34 cellular contexts compared by ENCODE assay signal in genomic region chr10:116606061-116606483, GRCh38. TPM values are rescaled to one million over a fixed set of nuclear protein-coding genes. Genes with fewer than 3 reads are reported as not detected.
"Had no signal": no experiment of that assay in that cellular context is flagged by ENCODE, and none has a peak within 500 bp of the region (broad histone marks: within the 10 kb centered on the region; RNA-seq: fewer than 3 reads in every experiment).

No MANE protein-coding gene starts in this region.

- H3K9ac ChIP-seq: neural progenitor cell had no signal

- H3K4me3 Mint-ChIP-seq: naive B cell; naive thymus-derived CD8-positive, alpha-beta T cell; natural killer cell treated with Interleukin-12 subunit alpha and Interleukin-12 subunit beta and Interleukin-15 and Interleukin-18, amount 100 ng/mL, for 72 hours; nephron progenitor cell; neural progenitor cell; stimulated activated memory B cell treated with anti-CD40 and anti-IgM and Interleukin-4, amounts not matched to agents 10 μg/mL and 1 μg/mL and 100 μg/mL, for 72 hours; stimulated activated naive CD8-positive, alpha-beta T cell treated with anti-CD3 and anti-CD28 coated beads, Interleukin-15, amount 100 ng/mL, for 72 hours; type B pancreatic cell had no signal

- DNase-seq: naive B cell; naive thymus-derived CD8-positive, alpha-beta T cell; nephron progenitor cell; occipital lobe; ovary; retina; right cardiac atrium; right lobe of liver; sigmoid colon; spleen; stimulated activated CD4-positive, alpha-beta T cell treated with anti-CD3 and anti-CD28 coated beads, Interleukin-12 subunit alpha, Interleukin-12 subunit beta, amount 100 ng/mL, for 4 hours; stimulated activated CD4-positive, alpha-beta T cell treated with anti-CD3 and anti-CD28 coated beads, Interleukin-1b, Interleukin-23, amount 100 ng/mL, for 48 hours; stimulated activated CD4-positive, alpha-beta T cell treated with anti-CD3 and anti-CD28 coated beads, Interleukin-4, amount 100 ng/mL, for 1 hour; stimulated activated CD4-positive, alpha-beta T cell treated with anti-CD3 and anti-CD28 coated beads, Interleukin-4, amount 100 ng/mL, for 4 hours; stimulated activated CD8-positive, alpha-beta memory T cell treated with anti-CD3 and anti-CD28 coated beads, Interleukin-4, amount 100 ng/mL, for 48 hours; stimulated activated naive CD4-positive, alpha-beta T cell; stimulated activated naive CD8-positive, alpha-beta T cell treated with anti-CD3 and anti-CD28 coated beads, Interleukin-15, amount 100 ng/mL, for 72 hours; stimulated activated naive CD8-positive, alpha-beta T cell treated with anti-CD3 and anti-CD28 coated beads, Interleukin-15, Interleukin-2, amounts not matched to agents 100 U/mL and 50 U/mL, for 24 hours; substantia nigra; testis; tibial artery; transverse colon; upper lobe of right lung had no signal

- H3K9me3 ChIP-seq: prostate gland, right lobe of liver, sigmoid colon, suprapubic skin, testis, transverse colon, upper lobe of right lung, vagina had no signal

- H3K4me1 ChIP-seq: prostate gland, right lobe of liver, spleen, testis, tibial artery, upper lobe of right lung, vagina had no signal

- H3K4me3 ChIP-seq: neural progenitor cell, ovary, prostate gland, right lobe of liver, sigmoid colon, skin epidermis, smooth muscle cell, spleen, suprapubic skin, testis, tibial artery, transverse colon, upper lobe of right lung, vagina had no signal

- H3K27ac ChIP-seq: neural progenitor cell, ovary, prostate gland, right lobe of liver, sigmoid colon, skin epidermis, spleen, suprapubic skin, testis, tibial artery, transverse colon, upper lobe of right lung, vagina had no signal

- H3K36me3 ChIP-seq: neural progenitor cell, ovary, prostate gland, right lobe of liver, sigmoid colon, spleen, suprapubic skin, tibial artery, transverse colon, upper lobe of right lung, vagina had no signal

- H2AFZ ChIP-seq: neural progenitor cell had no signal

- H3K4me2 ChIP-seq: neural progenitor cell, smooth muscle cell had no signal

- H3K4me1 Mint-ChIP-seq: naive B cell; stimulated activated memory B cell treated with anti-CD40 and anti-IgM and Interleukin-4, amounts not matched to agents 10 μg/mL and 1 μg/mL and 100 μg/mL, for 72 hours had no signal

- H3K36me3 Mint-ChIP-seq: naive B cell; naive thymus-derived CD8-positive, alpha-beta T cell; natural killer cell treated with Interleukin-12 subunit alpha and Interleukin-12 subunit beta and Interleukin-15 and Interleukin-18, amount 100 ng/mL, for 72 hours; neural progenitor cell; stimulated activated memory B cell treated with anti-CD40 and anti-IgM and Interleukin-4, amounts not matched to agents 10 μg/mL and 1 μg/mL and 100 μg/mL, for 72 hours; type B pancreatic cell had no signal

- H3K9me3 Mint-ChIP-seq: natural killer cell treated with Interleukin-12 subunit alpha and Interleukin-12 subunit beta and Interleukin-15 and Interleukin-18, amount 100 ng/mL, for 72 hours; nephron progenitor cell; stimulated activated naive CD8-positive, alpha-beta T cell treated with anti-CD3 and anti-CD28 coated beads, Interleukin-15, amount 100 ng/mL, for 72 hours; type B pancreatic cell had no signal

- H3K27me3 ChIP-seq: ovary, testis, vagina had no signal

- H3K27ac Mint-ChIP-seq: naive B cell; naive thymus-derived CD8-positive, alpha-beta T cell; natural killer cell treated with Interleukin-12 subunit alpha and Interleukin-12 subunit beta and Interleukin-15 and Interleukin-18, amount 100 ng/mL, for 72 hours; nephron progenitor cell; neural progenitor cell; stimulated activated memory B cell treated with anti-CD40 and anti-IgM and Interleukin-4, amounts not matched to agents 10 μg/mL and 1 μg/mL and 100 μg/mL, for 72 hours; stimulated activated naive CD8-positive, alpha-beta T cell treated with anti-CD3 and anti-CD28 coated beads, Interleukin-15, amount 100 ng/mL, for 72 hours; type B pancreatic cell had no signal

- ATAC-seq: naive thymus-derived CD8-positive, alpha-beta T cell; natural killer cell treated with Interleukin-12 subunit alpha and Interleukin-12 subunit beta and Interleukin-15 and Interleukin-18, amount 100 ng/mL, for 72 hours; right cardiac atrium; right lobe of liver; stimulated activated memory B cell treated with anti-CD40 and anti-IgM and Interleukin-4, amounts not matched to agents 10 μg/mL and 1 μg/mL and 100 μg/mL, for 72 hours; stimulated activated naive CD8-positive, alpha-beta T cell treated with anti-CD3 and anti-CD28 coated beads, Interleukin-15, amount 100 ng/mL, for 72 hours; stimulated activated naive CD8-positive, alpha-beta T cell treated with anti-CD3 and anti-CD28 coated beads, Interleukin-15, Interleukin-2, amounts not matched to agents 100 U/mL and 50 U/mL, for 24 hours; upper lobe of right lung had no signal

RNA-seq across cellular contexts. Expression of gene PNLIPRP2, which starts 14.7 kb away (rescaled TPM):
- total RNA-seq: naive thymus-derived CD8-positive, alpha-beta T cell; natural killer cell treated with Interleukin-12 subunit alpha and Interleukin-12 subunit beta and Interleukin-15 and Interleukin-18, amount 100 ng/mL, for 72 hours; occipital lobe; osteoblast; prostate gland; pulmonary artery endothelial cell; right cardiac atrium; right lobe of liver; sigmoid colon; smooth muscle cell; suprapubic skin; upper lobe of right lung; vagina had no signal
- polyA plus RNA-seq: naive thymus-derived CD8-positive, alpha-beta T cell; right cardiac atrium; smooth muscle cell had no signal

RNA-seq across cellular contexts. Expression of gene PNLIPRP1, which starts 15.3 kb away (rescaled TPM):
- total RNA-seq: naive thymus-derived CD8-positive, alpha-beta T cell; natural killer cell treated with Interleukin-12 subunit alpha and Interleukin-12 subunit beta and Interleukin-15 and Interleukin-18, amount 100 ng/mL, for 72 hours; occipital lobe; osteoblast; prostate gland; pulmonary artery endothelial cell; right lobe of liver; sigmoid colon; smooth muscle cell; suprapubic skin; testis; transverse colon; upper lobe of right lung; vagina had no signal
- polyA plus RNA-seq: naive thymus-derived CD8-positive, alpha-beta T cell; ovary; smooth muscle cell had no signal
